In the genomic region with DNA sequence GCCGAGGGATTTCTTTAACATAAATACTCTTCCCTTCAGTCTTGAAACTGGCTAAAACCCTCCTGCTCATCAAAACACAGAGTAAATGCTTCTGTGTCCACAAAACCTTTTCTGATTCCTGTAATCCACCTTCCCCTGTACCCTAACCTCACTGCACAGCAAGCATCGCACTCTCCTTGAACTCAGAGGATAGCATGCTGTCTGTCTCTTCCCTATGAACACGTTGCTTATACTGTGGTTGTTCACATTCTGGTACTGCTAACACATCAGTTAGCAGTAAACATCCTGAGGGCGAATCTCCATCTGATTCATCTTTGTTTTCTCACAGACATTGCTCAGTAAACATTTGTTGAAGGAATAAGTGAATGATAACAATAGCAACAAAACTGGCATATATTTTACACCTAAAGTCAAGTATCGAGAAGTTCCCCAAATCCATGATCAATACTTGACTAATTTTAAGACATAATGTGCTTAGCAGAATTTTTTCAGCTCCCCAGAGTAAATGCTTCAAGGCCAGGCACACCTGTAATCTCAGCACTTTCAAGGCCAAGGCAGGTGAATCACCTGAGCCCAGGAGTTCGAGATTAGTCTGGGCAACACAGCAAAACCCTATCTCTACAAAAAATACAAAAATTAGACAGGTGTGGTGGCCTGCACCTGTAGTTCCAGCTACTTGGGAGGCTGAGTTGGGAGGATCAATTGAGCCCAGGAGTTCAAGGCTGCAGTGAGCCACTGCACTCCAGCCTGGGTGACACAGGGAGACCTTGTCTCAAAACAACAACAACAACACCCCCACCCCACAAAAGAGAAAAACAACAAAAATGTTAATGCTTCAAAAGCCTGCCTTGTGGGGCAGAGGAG, we compare ENCODE assay signal across 1 cellular context.
TF ChIP-seq lines count a peak whose summit lies in the region.

No MANE protein-coding gene starts in this region.

TF ChIP-seq in HepG2, 621 proteins besides CTCF, POLR2A, EP300 and RAD21 (continued from another document and continues in another):
- TF ChIP-seq ZNF431 (CRISPR knock-in tag; IDR thresholded peaks at IDR 0.05; ENCODE audit: borderline replicate concordance, low read depth) (0 out of 2 replicates have a peak, but pooled peaks have one; percentile 30), RXRA (CRISPR knock-in tag; IDR thresholded peaks at IDR 0.05) (peak; percentile 86; the same call in 1 of the 2 replicates), ZNF235 (CRISPR knock-in tag; IDR thresholded peaks at IDR 0.05; ENCODE audit: borderline replicate concordance) (no peak), HNRNPUL1 (IDR thresholded peaks at IDR 0.05; ENCODE audit: low read depth, low read length) (no peak), MED13 (CRISPR knock-in tag; IDR thresholded peaks at IDR 0.05) (no peak), GPN1 (CRISPR knock-in tag; IDR thresholded peaks at IDR 0.05; ENCODE audit: borderline replicate concordance) (no peak), NR1H2 (CRISPR knock-in tag; IDR thresholded peaks at IDR 0.05; ENCODE audit: borderline replicate concordance, low read depth) (no peak), IKZF4 (CRISPR knock-in tag; IDR thresholded peaks at IDR 0.05; ENCODE audit: borderline replicate concordance, low read depth, not compliant biosample characterization) (no peak), ZNF264 (CRISPR knock-in tag; IDR thresholded peaks at IDR 0.05) (peak; percentile 55; the same call in 1 of the 2 replicates), CENPT (CRISPR knock-in tag; IDR thresholded peaks at IDR 0.05; ENCODE audit: low read depth) (no peak), ZFP90 (CRISPR knock-in tag; IDR thresholded peaks at IDR 0.05; ENCODE audit: borderline replicate concordance) (no peak), NFE2 (CRISPR knock-in tag; IDR thresholded peaks at IDR 0.05) (no peak), RFXAP (CRISPR knock-in tag; IDR thresholded peaks at IDR 0.05; ENCODE audit: borderline replicate concordance) (no peak), SKI (IDR thresholded peaks at IDR 0.05; ENCODE audit: partially characterized antibody) (peak; percentile 48), SUZ12 (IDR thresholded peaks at IDR 0.05; ENCODE audit: low read depth, low read length) (no peak), RBM22 (optimal IDR thresholded peaks at IDR 0.05; ENCODE audit: low read length) (no peak), SOX5 (CRISPR knock-in tag; IDR thresholded peaks at IDR 0.05; ENCODE audit: borderline replicate concordance) (peak; percentile 90; the same call in 1 of the 2 replicates), ZNF7 (CRISPR knock-in tag; IDR thresholded peaks at IDR 0.05) (no peak), NBN (conservative IDR thresholded peaks at IDR 0.05) (no peak), MEF2D (CRISPR knock-in tag; IDR thresholded peaks at IDR 0.05) (peak; percentile 65; the same call in 1 of the 2 replicates), XBP1 (CRISPR knock-in tag; IDR thresholded peaks at IDR 0.05) (no peak), ZNF598 (CRISPR knock-in tag; IDR thresholded peaks at IDR 0.05; ENCODE audit: borderline replicate concordance) (no peak), HMG20A (CRISPR knock-in tag; IDR thresholded peaks at IDR 0.05; ENCODE audit: borderline replicate concordance) (peak; percentile 73; the same call in 1 of the 2 replicates), HMG20B (CRISPR knock-in tag; conservative IDR thresholded peaks at IDR 0.05) (no peak), FOXO1 (CRISPR knock-in tag; IDR thresholded peaks at IDR 0.05) (peak; percentile 92)
- TF ChIP-seq, protein P1, sequence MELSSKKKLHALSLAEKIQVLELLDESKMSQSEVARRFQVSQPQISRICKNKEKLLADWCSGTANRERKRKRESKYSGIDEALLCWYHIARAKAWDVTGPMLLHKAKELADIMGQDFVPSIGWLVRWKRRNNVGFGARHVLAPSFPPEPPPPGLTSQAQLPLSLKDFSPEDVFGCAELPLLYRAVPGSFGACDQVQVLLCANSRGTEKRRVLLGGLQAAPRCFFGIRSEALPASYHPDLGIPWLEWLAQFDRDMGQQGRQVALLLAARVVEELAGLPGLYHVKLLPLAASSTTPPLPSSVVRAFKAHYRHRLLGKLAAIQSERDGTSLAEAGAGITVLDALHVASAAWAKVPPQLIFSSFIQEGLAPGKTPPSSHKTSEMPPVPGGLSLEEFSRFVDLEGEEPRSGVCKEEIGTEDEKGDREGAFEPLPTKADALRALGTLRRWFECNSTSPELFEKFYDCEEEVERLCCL (CRISPR knock-in tag; IDR thresholded peaks at IDR 0.05; ENCODE audit: borderline replicate concordance), result no peak
- TF ChIP-seq, protein P2, sequence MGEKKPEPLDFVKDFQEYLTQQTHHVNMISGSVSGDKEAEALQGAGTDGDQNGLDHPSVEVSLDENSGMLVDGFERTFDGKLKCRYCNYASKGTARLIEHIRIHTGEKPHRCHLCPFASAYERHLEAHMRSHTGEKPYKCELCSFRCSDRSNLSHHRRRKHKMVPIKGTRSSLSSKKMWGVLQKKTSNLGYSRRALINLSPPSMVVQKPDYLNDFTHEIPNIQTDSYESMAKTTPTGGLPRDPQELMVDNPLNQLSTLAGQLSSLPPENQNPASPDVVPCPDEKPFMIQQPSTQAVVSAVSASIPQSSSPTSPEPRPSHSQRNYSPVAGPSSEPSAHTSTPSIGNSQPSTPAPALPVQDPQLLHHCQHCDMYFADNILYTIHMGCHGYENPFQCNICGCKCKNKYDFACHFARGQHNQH (CRISPR knock-in tag; IDR thresholded peaks at IDR 0.05), result peak; percentile 79; the same call in 1 of the 2 replicates
- TF ChIP-seq, protein P3, sequence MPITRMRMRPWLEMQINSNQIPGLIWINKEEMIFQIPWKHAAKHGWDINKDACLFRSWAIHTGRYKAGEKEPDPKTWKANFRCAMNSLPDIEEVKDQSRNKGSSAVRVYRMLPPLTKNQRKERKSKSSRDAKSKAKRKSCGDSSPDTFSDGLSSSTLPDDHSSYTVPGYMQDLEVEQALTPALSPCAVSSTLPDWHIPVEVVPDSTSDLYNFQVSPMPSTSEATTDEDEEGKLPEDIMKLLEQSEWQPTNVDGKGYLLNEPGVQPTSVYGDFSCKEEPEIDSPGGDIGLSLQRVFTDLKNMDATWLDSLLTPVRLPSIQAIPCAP (CRISPR knock-in tag; IDR thresholded peaks at IDR 0.05; ENCODE audit: low read depth), result no peak
- TF ChIP-seq, protein P4, sequence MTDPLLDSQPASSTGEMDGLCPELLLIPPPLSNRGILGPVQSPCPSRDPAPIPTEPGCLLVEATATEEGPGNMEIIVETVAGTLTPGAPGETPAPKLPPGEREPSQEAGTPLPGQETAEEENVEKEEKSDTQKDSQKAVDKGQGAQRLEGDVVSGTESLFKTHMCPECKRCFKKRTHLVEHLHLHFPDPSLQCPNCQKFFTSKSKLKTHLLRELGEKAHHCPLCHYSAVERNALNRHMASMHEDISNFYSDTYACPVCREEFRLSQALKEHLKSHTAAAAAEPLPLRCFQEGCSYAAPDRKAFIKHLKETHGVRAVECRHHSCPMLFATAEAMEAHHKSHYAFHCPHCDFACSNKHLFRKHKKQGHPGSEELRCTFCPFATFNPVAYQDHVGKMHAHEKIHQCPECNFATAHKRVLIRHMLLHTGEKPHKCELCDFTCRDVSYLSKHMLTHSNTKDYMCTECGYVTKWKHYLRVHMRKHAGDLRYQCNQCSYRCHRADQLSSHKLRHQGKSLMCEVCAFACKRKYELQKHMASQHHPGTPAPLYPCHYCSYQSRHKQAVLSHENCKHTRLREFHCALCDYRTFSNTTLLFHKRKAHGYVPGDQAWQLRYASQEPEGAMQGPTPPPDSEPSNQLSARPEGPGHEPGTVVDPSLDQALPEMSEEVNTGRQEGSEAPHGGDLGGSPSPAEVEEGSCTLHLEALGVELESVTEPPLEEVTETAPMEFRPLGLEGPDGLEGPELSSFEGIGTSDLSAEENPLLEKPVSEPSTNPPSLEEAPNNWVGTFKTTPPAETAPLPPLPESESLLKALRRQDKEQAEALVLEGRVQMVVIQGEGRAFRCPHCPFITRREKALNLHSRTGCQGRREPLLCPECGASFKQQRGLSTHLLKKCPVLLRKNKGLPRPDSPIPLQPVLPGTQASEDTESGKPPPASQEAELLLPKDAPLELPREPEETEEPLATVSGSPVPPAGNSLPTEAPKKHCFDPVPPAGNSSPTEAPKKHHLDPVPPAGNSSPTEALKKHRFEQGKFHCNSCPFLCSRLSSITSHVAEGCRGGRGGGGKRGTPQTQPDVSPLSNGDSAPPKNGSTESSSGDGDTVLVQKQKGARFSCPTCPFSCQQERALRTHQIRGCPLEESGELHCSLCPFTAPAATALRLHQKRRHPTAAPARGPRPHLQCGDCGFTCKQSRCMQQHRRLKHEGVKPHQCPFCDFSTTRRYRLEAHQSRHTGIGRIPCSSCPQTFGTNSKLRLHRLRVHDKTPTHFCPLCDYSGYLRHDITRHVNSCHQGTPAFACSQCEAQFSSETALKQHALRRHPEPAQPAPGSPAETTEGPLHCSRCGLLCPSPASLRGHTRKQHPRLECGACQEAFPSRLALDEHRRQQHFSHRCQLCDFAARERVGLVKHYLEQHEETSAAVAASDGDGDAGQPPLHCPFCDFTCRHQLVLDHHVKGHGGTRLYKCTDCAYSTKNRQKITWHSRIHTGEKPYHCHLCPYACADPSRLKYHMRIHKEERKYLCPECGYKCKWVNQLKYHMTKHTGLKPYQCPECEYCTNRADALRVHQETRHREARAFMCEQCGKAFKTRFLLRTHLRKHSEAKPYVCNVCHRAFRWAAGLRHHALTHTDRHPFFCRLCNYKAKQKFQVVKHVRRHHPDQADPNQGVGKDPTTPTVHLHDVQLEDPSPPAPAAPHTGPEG (CRISPR knock-in tag; IDR thresholded peaks at IDR 0.05), result no peak
- TF ChIP-seq, protein P5, sequence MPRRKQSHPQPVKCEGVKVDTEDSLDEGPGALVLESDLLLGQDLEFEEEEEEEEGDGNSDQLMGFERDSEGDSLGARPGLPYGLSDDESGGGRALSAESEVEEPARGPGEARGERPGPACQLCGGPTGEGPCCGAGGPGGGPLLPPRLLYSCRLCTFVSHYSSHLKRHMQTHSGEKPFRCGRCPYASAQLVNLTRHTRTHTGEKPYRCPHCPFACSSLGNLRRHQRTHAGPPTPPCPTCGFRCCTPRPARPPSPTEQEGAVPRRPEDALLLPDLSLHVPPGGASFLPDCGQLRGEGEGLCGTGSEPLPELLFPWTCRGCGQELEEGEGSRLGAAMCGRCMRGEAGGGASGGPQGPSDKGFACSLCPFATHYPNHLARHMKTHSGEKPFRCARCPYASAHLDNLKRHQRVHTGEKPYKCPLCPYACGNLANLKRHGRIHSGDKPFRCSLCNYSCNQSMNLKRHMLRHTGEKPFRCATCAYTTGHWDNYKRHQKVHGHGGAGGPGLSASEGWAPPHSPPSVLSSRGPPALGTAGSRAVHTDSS (CRISPR knock-in tag; conservative IDR thresholded peaks at IDR 0.05), result no peak
- TF ChIP-seq, protein P6, sequence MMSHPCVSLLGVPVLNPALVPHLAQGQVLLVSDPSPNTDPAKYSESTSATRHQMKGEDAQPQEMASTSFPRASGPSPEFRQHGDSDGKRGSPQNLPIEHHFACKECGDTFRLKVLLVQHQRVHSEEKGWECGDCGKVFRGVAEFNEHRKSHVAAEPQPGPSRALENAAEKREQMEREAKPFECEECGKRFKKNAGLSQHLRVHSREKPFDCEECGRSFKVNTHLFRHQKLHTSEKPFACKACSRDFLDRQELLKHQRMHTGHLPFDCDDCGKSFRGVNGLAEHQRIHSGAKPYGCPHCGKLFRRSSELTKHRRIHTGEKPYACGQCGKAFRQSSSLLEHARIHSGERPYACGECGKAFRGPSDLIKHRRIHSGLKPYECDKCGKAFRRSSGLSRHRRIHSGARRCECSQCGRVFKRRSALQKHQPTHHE (CRISPR knock-in tag; IDR thresholded peaks at IDR 0.05; ENCODE audit: borderline replicate concordance), result no peak
- TF ChIP-seq, protein P7, sequence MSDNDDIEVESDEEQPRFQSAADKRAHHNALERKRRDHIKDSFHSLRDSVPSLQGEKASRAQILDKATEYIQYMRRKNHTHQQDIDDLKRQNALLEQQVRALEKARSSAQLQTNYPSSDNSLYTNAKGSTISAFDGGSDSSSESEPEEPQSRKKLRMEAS (IDR thresholded peaks at IDR 0.05), result peak; percentile 88
- TF ChIP-seq, protein P8, sequence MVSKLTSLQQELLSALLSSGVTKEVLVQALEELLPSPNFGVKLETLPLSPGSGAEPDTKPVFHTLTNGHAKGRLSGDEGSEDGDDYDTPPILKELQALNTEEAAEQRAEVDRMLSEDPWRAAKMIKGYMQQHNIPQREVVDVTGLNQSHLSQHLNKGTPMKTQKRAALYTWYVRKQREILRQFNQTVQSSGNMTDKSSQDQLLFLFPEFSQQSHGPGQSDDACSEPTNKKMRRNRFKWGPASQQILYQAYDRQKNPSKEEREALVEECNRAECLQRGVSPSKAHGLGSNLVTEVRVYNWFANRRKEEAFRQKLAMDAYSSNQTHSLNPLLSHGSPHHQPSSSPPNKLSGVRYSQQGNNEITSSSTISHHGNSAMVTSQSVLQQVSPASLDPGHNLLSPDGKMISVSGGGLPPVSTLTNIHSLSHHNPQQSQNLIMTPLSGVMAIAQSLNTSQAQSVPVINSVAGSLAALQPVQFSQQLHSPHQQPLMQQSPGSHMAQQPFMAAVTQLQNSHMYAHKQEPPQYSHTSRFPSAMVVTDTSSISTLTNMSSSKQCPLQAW (CRISPR knock-in tag; IDR thresholded peaks at IDR 0.05), result peak; percentile 83
- TF ChIP-seq, protein P9, sequence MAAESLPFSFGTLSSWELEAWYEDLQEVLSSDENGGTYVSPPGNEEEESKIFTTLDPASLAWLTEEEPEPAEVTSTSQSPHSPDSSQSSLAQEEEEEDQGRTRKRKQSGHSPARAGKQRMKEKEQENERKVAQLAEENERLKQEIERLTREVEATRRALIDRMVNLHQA (CRISPR knock-in tag; IDR thresholded peaks at IDR 0.05), result no peak
- TF ChIP-seq, protein P10, sequence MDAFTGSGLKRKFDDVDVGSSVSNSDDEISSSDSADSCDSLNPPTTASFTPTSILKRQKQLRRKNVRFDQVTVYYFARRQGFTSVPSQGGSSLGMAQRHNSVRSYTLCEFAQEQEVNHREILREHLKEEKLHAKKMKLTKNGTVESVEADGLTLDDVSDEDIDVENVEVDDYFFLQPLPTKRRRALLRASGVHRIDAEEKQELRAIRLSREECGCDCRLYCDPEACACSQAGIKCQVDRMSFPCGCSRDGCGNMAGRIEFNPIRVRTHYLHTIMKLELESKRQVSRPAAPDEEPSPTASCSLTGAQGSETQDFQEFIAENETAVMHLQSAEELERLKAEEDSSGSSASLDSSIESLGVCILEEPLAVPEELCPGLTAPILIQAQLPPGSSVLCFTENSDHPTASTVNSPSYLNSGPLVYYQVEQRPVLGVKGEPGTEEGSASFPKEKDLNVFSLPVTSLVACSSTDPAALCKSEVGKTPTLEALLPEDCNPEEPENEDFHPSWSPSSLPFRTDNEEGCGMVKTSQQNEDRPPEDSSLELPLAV (CRISPR knock-in tag; conservative IDR thresholded peaks at IDR 0.05; ENCODE audit: low read depth), result no peak
- TF ChIP-seq, protein P11, sequence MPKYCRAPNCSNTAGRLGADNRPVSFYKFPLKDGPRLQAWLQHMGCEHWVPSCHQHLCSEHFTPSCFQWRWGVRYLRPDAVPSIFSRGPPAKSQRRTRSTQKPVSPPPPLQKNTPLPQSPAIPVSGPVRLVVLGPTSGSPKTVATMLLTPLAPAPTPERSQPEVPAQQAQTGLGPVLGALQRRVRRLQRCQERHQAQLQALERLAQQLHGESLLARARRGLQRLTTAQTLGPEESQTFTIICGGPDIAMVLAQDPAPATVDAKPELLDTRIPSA (CRISPR knock-in tag; IDR thresholded peaks at IDR 0.05; ENCODE audit: borderline replicate concordance), result no peak
- TF ChIP-seq, protein P12, sequence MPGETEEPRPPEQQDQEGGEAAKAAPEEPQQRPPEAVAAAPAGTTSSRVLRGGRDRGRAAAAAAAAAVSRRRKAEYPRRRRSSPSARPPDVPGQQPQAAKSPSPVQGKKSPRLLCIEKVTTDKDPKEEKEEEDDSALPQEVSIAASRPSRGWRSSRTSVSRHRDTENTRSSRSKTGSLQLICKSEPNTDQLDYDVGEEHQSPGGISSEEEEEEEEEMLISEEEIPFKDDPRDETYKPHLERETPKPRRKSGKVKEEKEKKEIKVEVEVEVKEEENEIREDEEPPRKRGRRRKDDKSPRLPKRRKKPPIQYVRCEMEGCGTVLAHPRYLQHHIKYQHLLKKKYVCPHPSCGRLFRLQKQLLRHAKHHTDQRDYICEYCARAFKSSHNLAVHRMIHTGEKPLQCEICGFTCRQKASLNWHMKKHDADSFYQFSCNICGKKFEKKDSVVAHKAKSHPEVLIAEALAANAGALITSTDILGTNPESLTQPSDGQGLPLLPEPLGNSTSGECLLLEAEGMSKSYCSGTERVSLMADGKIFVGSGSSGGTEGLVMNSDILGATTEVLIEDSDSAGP (CRISPR knock-in tag; IDR thresholded peaks at IDR 0.05; ENCODE audit: borderline replicate concordance), result no peak; the same call in 1 of the 2 replicates
